In the genomic region with DNA sequence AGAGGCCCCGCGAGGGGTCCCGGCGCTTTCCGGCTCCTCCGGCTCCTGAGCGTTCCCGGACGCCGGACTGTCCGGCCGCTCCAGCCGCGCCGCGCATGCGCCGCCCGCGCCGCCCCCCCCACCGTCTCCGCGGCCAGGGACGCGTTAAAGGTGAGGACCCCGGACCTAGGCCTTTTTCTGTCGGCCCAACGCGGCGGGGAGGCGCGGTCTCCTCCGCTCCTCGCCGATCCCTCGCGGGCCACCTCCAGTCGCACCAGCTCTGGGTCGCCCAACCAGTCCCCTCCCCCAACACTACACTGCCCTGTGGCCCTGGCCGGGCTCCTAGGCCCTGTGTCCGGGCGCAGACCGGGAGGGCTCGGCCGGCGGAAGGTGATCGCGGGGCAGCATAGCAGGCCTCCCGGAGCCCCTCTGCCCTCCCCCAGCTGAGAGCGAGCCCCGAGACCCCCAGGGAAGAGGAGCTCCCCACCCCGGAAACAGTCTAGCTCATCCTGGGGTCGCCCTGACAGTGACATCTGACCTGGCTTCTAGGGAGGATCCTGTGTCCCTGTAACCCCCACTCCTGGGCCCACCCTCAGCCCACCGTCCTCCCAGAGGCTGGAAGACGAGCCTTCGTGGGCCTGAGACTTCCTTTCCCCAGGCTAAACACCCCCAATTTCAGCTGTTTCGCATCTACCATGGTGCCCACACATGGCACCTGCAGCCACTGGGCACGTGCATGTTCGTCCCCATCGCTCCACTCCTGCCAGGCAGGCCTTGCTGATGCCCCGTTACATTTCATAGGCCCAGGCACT, we compare ENCODE assay signal across 1 cellular context.
TF ChIP-seq lines count a peak whose summit lies in the region.

No MANE protein-coding gene starts in this region.

TF ChIP-seq in K562, 482 proteins besides CTCF, POLR2A, EP300 and RAD21 (continued from another document and continues in another):
- TF ChIP-seq, protein P1, sequence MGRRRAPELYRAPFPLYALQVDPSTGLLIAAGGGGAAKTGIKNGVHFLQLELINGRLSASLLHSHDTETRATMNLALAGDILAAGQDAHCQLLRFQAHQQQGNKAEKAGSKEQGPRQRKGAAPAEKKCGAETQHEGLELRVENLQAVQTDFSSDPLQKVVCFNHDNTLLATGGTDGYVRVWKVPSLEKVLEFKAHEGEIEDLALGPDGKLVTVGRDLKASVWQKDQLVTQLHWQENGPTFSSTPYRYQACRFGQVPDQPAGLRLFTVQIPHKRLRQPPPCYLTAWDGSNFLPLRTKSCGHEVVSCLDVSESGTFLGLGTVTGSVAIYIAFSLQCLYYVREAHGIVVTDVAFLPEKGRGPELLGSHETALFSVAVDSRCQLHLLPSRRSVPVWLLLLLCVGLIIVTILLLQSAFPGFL (CRISPR knock-in tag; IDR thresholded peaks at IDR 0.05) = no peak
- TF ChIP-seq HCFC1 (IDR thresholded peaks at IDR 0.05; ENCODE audit: low read depth, low read length) = no peak
- no peak for TF ChIP-seq ZNF830 (CRISPR knock-in tag; IDR thresholded peaks at IDR 0.05)
- no peak for TF ChIP-seq HNRNPUL1 (IDR thresholded peaks at IDR 0.05; ENCODE audit: low read length)
- no peak for TF ChIP-seq SFPQ (IDR thresholded peaks at IDR 0.05; ENCODE audit: low read depth, low read length)
- no peak for TF ChIP-seq CBFA2T3 (IDR thresholded peaks at IDR 0.05)
- no peak for TF ChIP-seq RUNX1 (IDR thresholded peaks at IDR 0.05; ENCODE audit: low read depth)
- peak in 1 of 3 experiments; percentile 43 for TF ChIP-seq YY1 (IDR thresholded peaks at IDR 0.05; ENCODE audit: borderline replicate concordance in 1 of 3, control insufficient read depth in 1 of 3, extremely low read depth in 1 of 3, insufficient read depth in 3 of 3, insufficient read length in 1 of 3, insufficient replicate concordance in 2 of 3, low read depth in 1 of 3, low read length in 2 of 3)
- no peak for TF ChIP-seq SRSF7 (optimal IDR thresholded peaks at IDR 0.05; ENCODE audit: low read depth, low read length)
- TF ChIP-seq ZNF398 (CRISPR knock-in tag; IDR thresholded peaks at IDR 0.05) = no peak
- no peak for TF ChIP-seq ZNF586 (CRISPR knock-in tag; conservative IDR thresholded peaks at IDR 0.05)
- TF ChIP-seq ZNF143 (CRISPR knock-in tag; IDR thresholded peaks at IDR 0.05) = no peak
- no peak for TF ChIP-seq MTA2 (IDR thresholded peaks at IDR 0.05; ENCODE audit: low read depth)
- TF ChIP-seq ZBED1 (IDR thresholded peaks at IDR 0.05) = no peak
- TF ChIP-seq HDAC8 (tag; IDR thresholded peaks at IDR 0.05) = no peak
- TF ChIP-seq NFXL1 (CRISPR knock-in tag; IDR thresholded peaks at IDR 0.05) = no peak
- TF ChIP-seq OTX1 (CRISPR knock-in tag; IDR thresholded peaks at IDR 0.05) = no peak
- no peak for TF ChIP-seq ZFP30 (CRISPR knock-in tag; IDR thresholded peaks at IDR 0.05; ENCODE audit: borderline replicate concordance)
- no peak for TF ChIP-seq MCM2 (IDR thresholded peaks at IDR 0.05; ENCODE audit: low read depth)
- TF ChIP-seq, protein P2, sequence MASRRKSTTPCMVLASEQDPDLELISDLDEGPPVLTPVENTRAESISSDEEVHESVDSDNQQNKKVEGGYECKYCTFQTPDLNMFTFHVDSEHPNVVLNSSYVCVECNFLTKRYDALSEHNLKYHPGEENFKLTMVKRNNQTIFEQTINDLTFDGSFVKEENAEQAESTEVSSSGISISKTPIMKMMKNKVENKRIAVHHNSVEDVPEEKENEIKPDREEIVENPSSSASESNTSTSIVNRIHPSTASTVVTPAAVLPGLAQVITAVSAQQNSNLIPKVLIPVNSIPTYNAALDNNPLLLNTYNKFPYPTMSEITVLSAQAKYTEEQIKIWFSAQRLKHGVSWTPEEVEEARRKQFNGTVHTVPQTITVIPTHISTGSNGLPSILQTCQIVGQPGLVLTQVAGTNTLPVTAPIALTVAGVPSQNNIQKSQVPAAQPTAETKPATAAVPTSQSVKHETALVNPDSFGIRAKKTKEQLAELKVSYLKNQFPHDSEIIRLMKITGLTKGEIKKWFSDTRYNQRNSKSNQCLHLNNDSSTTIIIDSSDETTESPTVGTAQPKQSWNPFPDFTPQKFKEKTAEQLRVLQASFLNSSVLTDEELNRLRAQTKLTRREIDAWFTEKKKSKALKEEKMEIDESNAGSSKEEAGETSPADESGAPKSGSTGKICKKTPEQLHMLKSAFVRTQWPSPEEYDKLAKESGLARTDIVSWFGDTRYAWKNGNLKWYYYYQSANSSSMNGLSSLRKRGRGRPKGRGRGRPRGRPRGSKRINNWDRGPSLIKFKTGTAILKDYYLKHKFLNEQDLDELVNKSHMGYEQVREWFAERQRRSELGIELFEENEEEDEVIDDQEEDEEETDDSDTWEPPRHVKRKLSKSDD (conservative IDR thresholded peaks at IDR 0.05; ENCODE audit: low read length) = no peak
- TF ChIP-seq RNF2 (IDR thresholded peaks at IDR 0.05) = no peak
- TF ChIP-seq ZNF696 (CRISPR knock-in tag; conservative IDR thresholded peaks at IDR 0.05) = no peak
- TF ChIP-seq, protein P3, sequence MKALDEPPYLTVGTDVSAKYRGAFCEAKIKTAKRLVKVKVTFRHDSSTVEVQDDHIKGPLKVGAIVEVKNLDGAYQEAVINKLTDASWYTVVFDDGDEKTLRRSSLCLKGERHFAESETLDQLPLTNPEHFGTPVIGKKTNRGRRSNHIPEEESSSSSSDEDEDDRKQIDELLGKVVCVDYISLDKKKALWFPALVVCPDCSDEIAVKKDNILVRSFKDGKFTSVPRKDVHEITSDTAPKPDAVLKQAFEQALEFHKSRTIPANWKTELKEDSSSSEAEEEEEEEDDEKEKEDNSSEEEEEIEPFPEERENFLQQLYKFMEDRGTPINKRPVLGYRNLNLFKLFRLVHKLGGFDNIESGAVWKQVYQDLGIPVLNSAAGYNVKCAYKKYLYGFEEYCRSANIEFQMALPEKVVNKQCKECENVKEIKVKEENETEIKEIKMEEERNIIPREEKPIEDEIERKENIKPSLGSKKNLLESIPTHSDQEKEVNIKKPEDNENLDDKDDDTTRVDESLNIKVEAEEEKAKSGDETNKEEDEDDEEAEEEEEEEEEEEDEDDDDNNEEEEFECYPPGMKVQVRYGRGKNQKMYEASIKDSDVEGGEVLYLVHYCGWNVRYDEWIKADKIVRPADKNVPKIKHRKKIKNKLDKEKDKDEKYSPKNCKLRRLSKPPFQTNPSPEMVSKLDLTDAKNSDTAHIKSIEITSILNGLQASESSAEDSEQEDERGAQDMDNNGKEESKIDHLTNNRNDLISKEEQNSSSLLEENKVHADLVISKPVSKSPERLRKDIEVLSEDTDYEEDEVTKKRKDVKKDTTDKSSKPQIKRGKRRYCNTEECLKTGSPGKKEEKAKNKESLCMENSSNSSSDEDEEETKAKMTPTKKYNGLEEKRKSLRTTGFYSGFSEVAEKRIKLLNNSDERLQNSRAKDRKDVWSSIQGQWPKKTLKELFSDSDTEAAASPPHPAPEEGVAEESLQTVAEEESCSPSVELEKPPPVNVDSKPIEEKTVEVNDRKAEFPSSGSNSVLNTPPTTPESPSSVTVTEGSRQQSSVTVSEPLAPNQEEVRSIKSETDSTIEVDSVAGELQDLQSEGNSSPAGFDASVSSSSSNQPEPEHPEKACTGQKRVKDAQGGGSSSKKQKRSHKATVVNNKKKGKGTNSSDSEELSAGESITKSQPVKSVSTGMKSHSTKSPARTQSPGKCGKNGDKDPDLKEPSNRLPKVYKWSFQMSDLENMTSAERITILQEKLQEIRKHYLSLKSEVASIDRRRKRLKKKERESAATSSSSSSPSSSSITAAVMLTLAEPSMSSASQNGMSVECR (CRISPR knock-in tag; IDR thresholded peaks at IDR 0.05) = no peak
- TF ChIP-seq ZNF780A (CRISPR knock-in tag; IDR thresholded peaks at IDR 0.05) = no peak
- peak; percentile 96; the same call in 1 of the 2 replicates for TF ChIP-seq TRIM25 (IDR thresholded peaks at IDR 0.05; ENCODE audit: borderline replicate concordance)
- peak; percentile 63; the same call in 1 of the 2 replicates for TF ChIP-seq BRD4 (IDR thresholded peaks at IDR 0.05)
- no peak for TF ChIP-seq E2F1 (CRISPR knock-in tag; IDR thresholded peaks at IDR 0.05)
- no peak for TF ChIP-seq U2AF1 (optimal IDR thresholded peaks at IDR 0.05; ENCODE audit: low read depth, low read length)
- TF ChIP-seq TCFL5 (CRISPR knock-in tag; conservative IDR thresholded peaks at IDR 0.05) = no peak
- no peak for TF ChIP-seq CEBPB (tag; IDR thresholded peaks at IDR 0.05)
- no peak for TF ChIP-seq FOSL1 (tag; conservative IDR thresholded peaks at IDR 0.05)
- no peak for TF ChIP-seq TFE3 (CRISPR knock-in tag; IDR thresholded peaks at IDR 0.05)
- TF ChIP-seq KAT7 (CRISPR knock-in tag; IDR thresholded peaks at IDR 0.05; ENCODE audit: borderline replicate concordance) = no peak
- no peak for TF ChIP-seq GATAD2A (IDR thresholded peaks at IDR 0.05)
- TF ChIP-seq UBTF (IDR thresholded peaks at IDR 0.05; ENCODE audit: borderline replicate concordance in 1 of 2, low read depth in 2 of 2, low read length in 2 of 2) = 0 out of 4 replicates have a peak, but pooled peaks of 1 of the 2 experiments have one; percentile 27
